ENCODE assay signal across 8 cellular contexts in the genomic region with DNA sequence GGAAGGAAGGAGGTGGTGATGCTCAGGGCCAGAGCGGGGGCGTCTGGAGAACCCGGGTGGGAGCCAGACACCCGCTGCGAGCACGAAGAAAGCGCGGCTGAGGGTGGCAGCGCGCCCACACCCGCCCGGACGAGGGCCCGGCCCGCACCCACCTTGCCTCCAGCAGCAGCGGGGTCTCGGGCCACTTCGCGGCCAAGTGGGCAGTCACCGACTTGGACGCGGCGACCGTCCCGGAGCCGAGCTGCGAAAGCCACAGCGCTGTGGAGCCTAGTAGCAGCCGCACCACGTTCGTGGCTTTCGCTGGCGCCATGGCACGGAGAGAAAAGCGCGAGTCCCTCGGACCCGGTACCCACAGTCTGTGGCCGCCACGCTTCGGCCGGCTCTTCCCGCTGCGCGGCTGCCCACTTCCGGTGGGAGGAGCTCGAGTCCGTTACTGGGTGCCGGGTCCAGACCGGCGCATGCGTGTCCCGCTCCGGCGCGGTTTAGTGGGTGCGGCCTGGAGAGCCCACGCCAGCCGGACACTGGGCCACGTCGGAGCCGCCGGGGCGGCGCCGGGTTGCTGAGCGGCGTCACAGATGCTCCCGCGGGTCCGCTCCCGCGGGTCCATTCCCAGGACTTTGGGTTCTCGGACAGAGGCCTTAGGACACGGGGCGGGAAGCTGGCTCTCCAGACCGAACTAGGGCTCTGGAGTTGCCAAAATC. TPM values are rescaled to one million over a fixed set of nuclear protein-coding genes. Genes with fewer than 3 reads are reported as not detected.
DNase-seq lines count a peak whose midpoint lies in the region; ATAC-seq and TF ChIP-seq lines count a peak whose summit lies in the region.

A gene with protein sequence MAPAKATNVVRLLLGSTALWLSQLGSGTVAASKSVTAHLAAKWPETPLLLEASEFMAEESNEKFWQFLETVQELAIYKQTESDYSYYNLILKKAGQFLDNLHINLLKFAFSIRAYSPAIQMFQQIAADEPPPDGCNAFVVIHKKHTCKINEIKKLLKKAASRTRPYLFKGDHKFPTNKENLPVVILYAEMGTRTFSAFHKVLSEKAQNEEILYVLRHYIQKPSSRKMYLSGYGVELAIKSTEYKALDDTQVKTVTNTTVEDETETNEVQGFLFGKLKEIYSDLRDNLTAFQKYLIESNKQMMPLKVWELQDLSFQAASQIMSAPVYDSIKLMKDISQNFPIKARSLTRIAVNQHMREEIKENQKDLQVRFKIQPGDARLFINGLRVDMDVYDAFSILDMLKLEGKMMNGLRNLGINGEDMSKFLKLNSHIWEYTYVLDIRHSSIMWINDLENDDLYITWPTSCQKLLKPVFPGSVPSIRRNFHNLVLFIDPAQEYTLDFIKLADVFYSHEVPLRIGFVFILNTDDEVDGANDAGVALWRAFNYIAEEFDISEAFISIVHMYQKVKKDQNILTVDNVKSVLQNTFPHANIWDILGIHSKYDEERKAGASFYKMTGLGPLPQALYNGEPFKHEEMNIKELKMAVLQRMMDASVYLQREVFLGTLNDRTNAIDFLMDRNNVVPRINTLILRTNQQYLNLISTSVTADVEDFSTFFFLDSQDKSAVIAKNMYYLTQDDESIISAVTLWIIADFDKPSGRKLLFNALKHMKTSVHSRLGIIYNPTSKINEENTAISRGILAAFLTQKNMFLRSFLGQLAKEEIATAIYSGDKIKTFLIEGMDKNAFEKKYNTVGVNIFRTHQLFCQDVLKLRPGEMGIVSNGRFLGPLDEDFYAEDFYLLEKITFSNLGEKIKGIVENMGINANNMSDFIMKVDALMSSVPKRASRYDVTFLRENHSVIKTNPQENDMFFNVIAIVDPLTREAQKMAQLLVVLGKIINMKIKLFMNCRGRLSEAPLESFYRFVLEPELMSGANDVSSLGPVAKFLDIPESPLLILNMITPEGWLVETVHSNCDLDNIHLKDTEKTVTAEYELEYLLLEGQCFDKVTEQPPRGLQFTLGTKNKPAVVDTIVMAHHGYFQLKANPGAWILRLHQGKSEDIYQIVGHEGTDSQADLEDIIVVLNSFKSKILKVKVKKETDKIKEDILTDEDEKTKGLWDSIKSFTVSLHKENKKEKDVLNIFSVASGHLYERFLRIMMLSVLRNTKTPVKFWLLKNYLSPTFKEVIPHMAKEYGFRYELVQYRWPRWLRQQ (N-terminal part only) (minus strand): TSS at position 399 of the 701 bp plus-strand sequence. CDS start 89 bp downstream, at position 310.

- H3K4me1 ChIP-seq in heart right ventricle: peaks cover 0 to 11% (median 8%) of the 10 kb centered on the region in 9 donors

- TF ChIP-seq CTCF in heart right ventricle (IDR thresholded peaks at IDR 0.05): peak in 5 of 9 donors; percentile 9 to 37 (median 25)
- no peak for TF ChIP-seq CTCF in osteocyte (IDR thresholded peaks at IDR 0.05)

- H3K4me1 Mint-ChIP-seq in osteocyte (ENCODE audit: unreplicated experiment): peaks cover 13% of the 10 kb centered on the region

- WGBS in heart right ventricle, 2 donors: 0% methylated on average over 71 to 77 of the region's 77 CpGs

- H3K36me3 ChIP-seq in heart right ventricle: no peaks in the 10 kb centered on the region

- H3K27ac Mint-ChIP-seq in osteocyte (ENCODE audit: unreplicated experiment): peak within 1 kb of the TSS; percentile 96

- H3K9me3 ChIP-seq in heart right ventricle: peaks cover 0 to 5% (median 0%) of the 10 kb centered on the region in 11 donors

- H3K36me3 Mint-ChIP-seq in osteocyte (ENCODE audit: unreplicated experiment): no peaks in the 10 kb centered on the region

- H3K27me3 Mint-ChIP-seq in osteocyte (ENCODE audit: unreplicated experiment): peaks cover 24% of the 10 kb centered on the region

- intact Hi-C loops in heart right ventricle (cut with DNase I): loop anchor here in 1 of 10 donors (5.0 kb wide), 1 partner anchor 371 kb away; no protein-coding TSS in a partner anchor

- DNase-seq in Daoy (ENCODE audit: low read depth) (peak; percentile 94), NCI-H748 (lab: John Stamatoyannopoulos, UW; ENCODE audit: unreplicated experiment) (peak; percentile 94), amniotic stem cell (lab: John Stamatoyannopoulos, UW) (peak; percentile 89), heart right ventricle (peak; percentile 94 to 97), osteocyte (ENCODE audit: extremely low spot score, unreplicated experiment) (peak; percentile 98)
- no peak for DNase-seq in stimulated activated CD4-positive, alpha-beta T cell treated with anti-CD3 and anti-CD28 coated beads, Interleukin-4, amount 100 ng/mL, for 1 hour

- H3K27me3 ChIP-seq in heart right ventricle: peaks cover 0 to under 1% (median 0%) of the 10 kb centered on the region in 7 donors

- peak within 1 kb of the TSS; percentile 61 to 89 (median 82) for H3K27ac ChIP-seq in heart right ventricle

- H3K9me3 Mint-ChIP-seq in osteocyte (ENCODE audit: unreplicated experiment): no peaks in the 10 kb centered on the region

- H3K4me3 Mint-ChIP-seq in osteocyte (ENCODE audit: unreplicated experiment): peak within 1 kb of the TSS; percentile 88

- H3K4me3 ChIP-seq in heart right ventricle: peak within 1 kb of the TSS; percentile 57 to 94 (median 82)

- ATAC-seq in GM19467 (IDR thresholded peaks at IDR 0.05; ENCODE audit: unreplicated experiment): peak; percentile 98
- ATAC-seq in HG03521 (IDR thresholded peaks at IDR 0.05; ENCODE audit: unreplicated experiment): peak; percentile 97
- ATAC-seq in heart right ventricle: peak; percentile 100

RNA-seq across cellular contexts. Expression of the gene that starts here (rescaled TPM):
- total RNA-seq in Daoy (2014; rRNA removed; shearing (Covaris generic)): 31.0 and 41.2 TPM in 2 replicates
- total RNA-seq in heart right ventricle (10 to 100 TPM in 9 of 10 donors, 1 to 10 TPM in 1; 9.8 to 13.4 (median 11.5) TPM), osteocyte (33.6 and 34.1 TPM in 2 replicates)
- 1 to 10 TPM; 4.7 to 8.2 TPM for polyA plus RNA-seq in heart right ventricle
